Comparison of ENCODE assay signal across 18 cellular contexts in the genomic region with DNA sequence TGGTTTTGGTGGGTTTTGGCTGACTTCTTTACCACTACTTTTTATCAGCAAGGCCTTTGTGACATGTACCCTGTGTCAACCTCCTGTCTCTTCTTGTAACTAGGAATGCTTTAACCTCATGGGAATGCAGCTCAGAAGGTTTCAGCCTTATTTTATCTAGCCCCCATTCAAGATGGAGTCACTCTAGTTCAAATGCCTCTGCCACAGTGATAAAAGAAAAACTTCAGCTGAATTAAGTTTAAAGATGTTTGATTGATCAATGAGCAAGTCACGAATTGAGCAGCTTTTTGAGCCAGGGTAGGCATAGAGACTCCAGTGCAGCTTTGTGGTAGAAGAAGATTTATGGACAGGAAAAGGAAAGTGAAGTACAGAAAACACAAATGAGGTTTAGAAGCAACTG.
"Had no signal": no experiment of that assay in that cellular context is flagged by ENCODE, and none has a peak within 500 bp of the region (broad histone marks: within the 10 kb centered on the region; RNA-seq: fewer than 3 reads in every experiment).

No MANE protein-coding gene starts in this region.

- H3K4me3 Mint-ChIP-seq: central memory CD8-positive, alpha-beta T cell; memory B cell; naive B cell; neural progenitor cell had no signal

- H3K9me3 ChIP-seq: ascending aorta, colonic mucosa, mucosa of descending colon, pancreas, right lobe of liver, stomach had no signal

- H3K9ac ChIP-seq: neural progenitor cell had no signal

- H2AFZ ChIP-seq: neural progenitor cell had no signal

- H3K27ac ChIP-seq: ascending aorta, colonic mucosa, neural progenitor cell, pancreas, right lobe of liver, stomach had no signal

- H3K4me1 ChIP-seq: ascending aorta, colonic mucosa, neural progenitor cell, pancreas, right lobe of liver had no signal

- H3K36me3 ChIP-seq: ascending aorta, colonic mucosa, neural progenitor cell, pancreas, right lobe of liver, stomach had no signal

- H3K36me3 Mint-ChIP-seq: neural progenitor cell had no signal

- ATAC-seq: left lobe of liver, mucosa of descending colon, pancreas, right lobe of liver had no signal

- H3K9me3 Mint-ChIP-seq: central memory CD8-positive, alpha-beta T cell; memory B cell; neural progenitor cell had no signal

- DNase-seq: activated effector memory CD4-positive, alpha-beta T cell treated with Interleukin-2 at 50 U/mL for 16 hours; colonic mucosa; erythroblast; kidney; mucosa of descending colon; naive B cell; pancreas; right lobe of liver; small intestine; stimulated activated CD4-positive, alpha-beta T cell treated with anti-CD3 and anti-CD28 coated beads, Interleukin-15, amount 100 ng/mL, for 24 hours; stimulated activated CD4-positive, alpha-beta T cell treated with anti-CD3 and anti-CD28 coated beads, Interleukin-2, amount 100 ng/mL, for 48 hours; stomach; trophoblast cell had no signal

- H3K27me3 Mint-ChIP-seq: central memory CD8-positive, alpha-beta T cell; memory B cell; naive B cell had no signal

- H3K4me1 Mint-ChIP-seq: neural progenitor cell had no signal

- H3K4me2 ChIP-seq: neural progenitor cell had no signal

- H3K27ac Mint-ChIP-seq: memory B cell, naive B cell, neural progenitor cell had no signal

- H3K27me3 ChIP-seq: ascending aorta, colonic mucosa, pancreas, right lobe of liver, stomach had no signal

- H3K4me3 ChIP-seq: ascending aorta, colonic mucosa, mucosa of descending colon, neural progenitor cell, pancreas, right lobe of liver, stomach had no signal
